Comparison of ENCODE assay signal across 19 cellular contexts in genomic region chr3:30368978-30369377, GRCh38.
DNase-seq lines count a peak whose midpoint lies in the region; ATAC-seq and TF ChIP-seq lines count a peak whose summit lies in the region.
"Had no signal": no experiment of that assay in that cellular context is flagged by ENCODE, and none has a peak within 500 bp of the region (broad histone marks: within the 10 kb centered on the region; RNA-seq: fewer than 3 reads in every experiment).

No MANE protein-coding gene starts in this region.

- POLR2A ChIA-PET in PC-3 (lab: Charles Lee; ENCODE audit: unreplicated experiment): no interaction called here
- POLR2A ChIA-PET in activated CD8-positive, alpha-beta T cell treated with anti-CD3 and anti-CD28 coated beads for 36 hours (lab: Charles Lee): no interaction called here
- POLR2A ChIA-PET in naive thymus-derived CD8-positive, alpha-beta T cell (lab: Charles Lee): interaction anchor here (1.4 kb wide), 1 partner anchor 14 kb away, joined by 3 read pairs; no protein-coding TSS in a partner anchor

- H3K36me3 ChIP-seq in left ventricle myocardium inferior (no peaks in the 10 kb centered on the region), PC-3 (ENCODE audit: low read depth, low read length) (no peaks in the 10 kb centered on the region), vagina (no peaks in the 10 kb centered on the region)
- H3K36me3 ChIP-seq: gastrocnemius medialis, lower lobe of right lung, sigmoid colon, tibial nerve had no signal

- no peak overlapping the region for H3K9ac ChIP-seq in PC-3 (ENCODE audit: low read length)

- DNase-seq in right cardiac atrium (no peak), left ventricle myocardium inferior (no peak), PC-3 (peak; percentile 59), fibroblast of pulmonary artery (ENCODE audit: low read depth) (peak; percentile 76), vagina (ENCODE audit: extremely low spot score in 2 of 2) (no peak)
- no peak for DNase-seq in activated CD8-positive, alpha-beta T cell treated with anti-CD3 and anti-CD28 coated beads for 36 hours
- DNase-seq in naive thymus-derived CD8-positive, alpha-beta T cell: no peak
- DNase-seq: activated B cell treated with CpG ODN at 0.5 μM for 24 hours, activated gamma-delta T cell, DMS 273 treated with DMSO at 0.1 percent for 48 hours, gastrocnemius medialis, lower lobe of right lung, NCI-H1436, NCI-H526, sigmoid colon had no signal

- H4K20me1 ChIP-seq in PC-3 (ENCODE audit: low read length): no peaks in the 10 kb centered on the region

- H3K4me1 ChIP-seq in right cardiac atrium (ENCODE audit: control insufficient read depth, insufficient read depth, low read length) (no peaks in the 10 kb centered on the region), left ventricle myocardium inferior (peaks cover 23% of the 10 kb centered on the region), PC-3 (ENCODE audit: insufficient read depth, low read length) (peaks cover 30% of the 10 kb centered on the region), vagina (peaks cover 7% of the 10 kb centered on the region)
- H3K4me1 ChIP-seq: gastrocnemius medialis had no signal

- no peak overlapping the region for H3K4me2 ChIP-seq in PC-3 (ENCODE audit: low read length)

- TF ChIP-seq CTCF in left ventricle myocardium inferior (IDR thresholded peaks at IDR 0.05; ENCODE audit: borderline replicate concordance) (no peak), PC-3 (conservative IDR thresholded peaks at IDR 0.05; ENCODE audit: low read depth, low read length) (no peak), fibroblast of pulmonary artery (IDR thresholded peaks at IDR 0.05; ENCODE audit: low read length, missing control alignments) (no peak), vagina (IDR thresholded peaks at IDR 0.05) (no peak)
- TF ChIP-seq CTCF in activated CD8-positive, alpha-beta T cell treated with anti-CD3 and anti-CD28 coated beads for 36 hours (IDR thresholded peaks at IDR 0.05): no peak

- no peak overlapping the region for H2AFZ ChIP-seq in PC-3 (ENCODE audit: low read length)

- H3K4me3 ChIP-seq in right cardiac atrium (ENCODE audit: low read length) (no peak overlapping the region), left ventricle myocardium inferior (no peak overlapping the region), PC-3 (ENCODE audit: low read length) (no peak overlapping the region), fibroblast of pulmonary artery (replicated peaks; ENCODE audit: low read depth, low read length) (no peak overlapping the region), vagina (no peak overlapping the region)
- H3K4me3 ChIP-seq: gastrocnemius medialis, lower lobe of right lung, sigmoid colon, tibial nerve had no signal

- peaks cover 3% of the 10 kb centered on the region for H3K36me3 Mint-ChIP-seq in activated CD8-positive, alpha-beta T cell treated with anti-CD3 and anti-CD28 coated beads for 36 hours (ENCODE audit: low read depth)
- peaks cover 0 to 6% (median 3%) of the 10 kb centered on the region in 3 donors for H3K36me3 Mint-ChIP-seq in naive thymus-derived CD8-positive, alpha-beta T cell
- H3K36me3 Mint-ChIP-seq: brain, IgD-negative memory B cell had no signal

- intact Hi-C loops in right cardiac atrium (cut with DNase I) (no loop called here), left ventricle myocardium inferior (cut with micrococcal nuclease) (no loop called here), PC-3 (cut with micrococcal nuclease) (no loop called here), vagina (cut with DNase I) (no loop called here)
- intact Hi-C loops in activated CD8-positive, alpha-beta T cell treated with anti-CD3 and anti-CD28 coated beads for 36 hours (cut with micrococcal nuclease): no loop called here

- no peaks in the 10 kb centered on the region for H3F3A ChIP-seq in PC-3 (ENCODE audit: low read length, unreplicated experiment)

- no peaks in the 10 kb centered on the region for H3K9me2 ChIP-seq in PC-3 (replicated peaks; ENCODE audit: low read length)

- peak; percentile 24 to 42 for ATAC-seq in right cardiac atrium
- no peak for ATAC-seq in PC-3
- no peak for ATAC-seq in activated CD8-positive, alpha-beta T cell treated with anti-CD3 and anti-CD28 coated beads for 36 hours
- ATAC-seq in naive thymus-derived CD8-positive, alpha-beta T cell: no peak
- no peak for ATAC-seq in GM21528 (IDR thresholded peaks at IDR 0.05; ENCODE audit: low FRiP score, unreplicated experiment)

- H3K27me3 ChIP-seq in right cardiac atrium (ENCODE audit: control insufficient read depth, insufficient read depth) (no peaks in the 10 kb centered on the region), left ventricle myocardium inferior (ENCODE audit: low read depth) (no peaks in the 10 kb centered on the region), PC-3 (ENCODE audit: low read length) (no peaks in the 10 kb centered on the region), vagina (no peaks in the 10 kb centered on the region)
- H3K27me3 ChIP-seq: gastrocnemius medialis, sigmoid colon, tibial nerve had no signal

- H3K27ac ChIP-seq in right cardiac atrium (ENCODE audit: low read length): no peak overlapping the region
- no peak overlapping the region for H3K27ac ChIP-seq in left ventricle myocardium inferior (replicated peaks)
- H3K27ac ChIP-seq in PC-3 (ENCODE audit: low read length): no peak overlapping the region
- peak overlapping the region; percentile 53 for H3K27ac ChIP-seq in vagina
- H3K27ac ChIP-seq: gastrocnemius medialis, lower lobe of right lung, sigmoid colon had no signal

- H3K9me3 ChIP-seq in right cardiac atrium (ENCODE audit: control insufficient read depth, low read length) (no peaks in the 10 kb centered on the region), left ventricle myocardium inferior (replicated peaks) (peaks cover 4% of the 10 kb centered on the region), PC-3 (ENCODE audit: low read length) (no peaks in the 10 kb centered on the region), vagina (no peaks in the 10 kb centered on the region)
- H3K9me3 ChIP-seq: gastrocnemius medialis, lower lobe of right lung, sigmoid colon, tibial nerve had no signal

- no peak for TF ChIP-seq POLR2A in vagina (IDR thresholded peaks at IDR 0.05)

- H3K4me3 Mint-ChIP-seq in activated CD8-positive, alpha-beta T cell treated with anti-CD3 and anti-CD28 coated beads for 36 hours: no peak overlapping the region
- no peak overlapping the region for H3K4me3 Mint-ChIP-seq in naive thymus-derived CD8-positive, alpha-beta T cell
- H3K4me3 Mint-ChIP-seq: activated B cell treated with CpG ODN at 0.5 μM for 24 hours, brain, IgD-negative memory B cell had no signal

- H3K27ac Mint-ChIP-seq in activated CD8-positive, alpha-beta T cell treated with anti-CD3 and anti-CD28 coated beads for 36 hours: no peak overlapping the region
- peak overlapping the region in 1 of 10 donors; percentile 71 for H3K27ac Mint-ChIP-seq in naive thymus-derived CD8-positive, alpha-beta T cell
- H3K27ac Mint-ChIP-seq: activated B cell treated with CpG ODN at 0.5 μM for 24 hours, brain, IgD-negative memory B cell had no signal

- peaks cover 6% of the 10 kb centered on the region for H3K9me3 Mint-ChIP-seq in activated CD8-positive, alpha-beta T cell treated with anti-CD3 and anti-CD28 coated beads for 36 hours
- peaks cover 0 to 11% (median 2%) of the 10 kb centered on the region in 9 donors for H3K9me3 Mint-ChIP-seq in naive thymus-derived CD8-positive, alpha-beta T cell
- H3K9me3 Mint-ChIP-seq: activated B cell treated with CpG ODN at 0.5 μM for 24 hours, IgD-negative memory B cell had no signal

- no peaks in the 10 kb centered on the region for H3K79me2 ChIP-seq in PC-3 (ENCODE audit: low read length)

- no TSS peak for BruUV-seq in PC-3 (replicated peaks; lab: Mats Ljungman, UMichigan)

- H3K27me3 Mint-ChIP-seq in activated CD8-positive, alpha-beta T cell treated with anti-CD3 and anti-CD28 coated beads for 36 hours: no peaks in the 10 kb centered on the region
- H3K27me3 Mint-ChIP-seq in naive thymus-derived CD8-positive, alpha-beta T cell: peaks cover 0 to 3% (median 0%) of the 10 kb centered on the region in 5 donors

- no peaks in the 10 kb centered on the region for H3K4me1 Mint-ChIP-seq in activated CD8-positive, alpha-beta T cell treated with anti-CD3 and anti-CD28 coated beads for 36 hours (ENCODE audit: low read depth)
- peaks cover 0 to 32% (median 6%) of the 10 kb centered on the region in 4 donors for H3K4me1 Mint-ChIP-seq in naive thymus-derived CD8-positive, alpha-beta T cell
- H3K4me1 Mint-ChIP-seq: activated B cell treated with CpG ODN at 0.5 μM for 24 hours, IgD-negative memory B cell had no signal

- CTCF ChIA-PET in PC-3 (lab: Charles Lee): no interaction called here
- CTCF ChIA-PET in activated CD8-positive, alpha-beta T cell treated with anti-CD3 and anti-CD28 coated beads for 36 hours (lab: Charles Lee): no interaction called here

Comparison
In these comparisons a context has a peak if more than half of its experiments do, and no peak if none do; other contexts are left out.
1. ATAC-seq: peak in right cardiac atrium (2 of 2); none in PC-3 (single experiment), activated CD8-positive, alpha-beta T cell treated with anti-CD3 and anti-CD28 coated beads for 36 hours (single experiment), naive thymus-derived CD8-positive, alpha-beta T cell (0 of 2) and GM21528 (single experiment).
2. DNase-seq: peak in PC-3 (single experiment) and fibroblast of pulmonary artery (single experiment); none in right cardiac atrium (0 of 3), left ventricle myocardium inferior (single experiment), vagina (0 of 2), activated CD8-positive, alpha-beta T cell treated with anti-CD3 and anti-CD28 coated beads for 36 hours (single experiment) and naive thymus-derived CD8-positive, alpha-beta T cell (0 of 10).